In the genomic region with DNA sequence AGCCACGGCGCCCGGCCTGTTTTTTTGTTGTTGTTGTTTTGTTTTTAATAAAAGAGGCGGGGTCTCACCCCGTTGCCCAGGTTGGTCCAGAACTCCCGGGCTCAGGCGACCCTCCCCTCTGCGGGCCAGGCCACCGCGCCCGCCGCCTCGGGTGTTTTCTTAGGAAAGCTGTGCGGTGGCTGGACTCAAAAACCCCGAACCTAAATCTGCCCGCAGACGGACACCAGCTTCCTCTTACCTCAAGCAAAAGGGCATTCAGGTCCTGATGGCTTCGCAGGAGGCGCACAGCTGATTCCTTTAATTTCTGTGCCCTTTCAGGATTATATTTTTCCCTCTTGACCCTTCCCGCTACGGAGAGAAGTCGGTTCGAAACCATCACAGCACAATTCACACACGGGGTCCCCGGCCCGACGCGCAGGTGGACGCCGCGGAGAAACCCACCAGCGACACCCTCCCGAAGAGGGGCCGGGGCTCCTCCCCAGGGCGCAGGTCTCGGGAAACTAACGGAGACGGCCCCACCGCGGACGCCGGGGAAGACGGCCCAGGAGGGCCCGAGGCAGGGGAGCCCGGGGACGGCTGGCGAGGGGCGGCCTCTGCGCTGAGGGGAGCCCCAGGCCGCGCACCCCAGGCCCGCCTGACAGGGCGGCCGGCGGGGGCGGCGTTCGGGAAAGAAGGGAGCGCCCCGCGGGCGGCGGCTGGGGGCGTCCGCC, we compare ENCODE assay signal across 8 cellular contexts. TPM values are rescaled to one million over a fixed set of nuclear protein-coding genes. Genes with fewer than 3 reads are reported as not detected.
DNase-seq lines count a peak whose midpoint lies in the region; ATAC-seq and TF ChIP-seq lines count a peak whose summit lies in the region.

No MANE protein-coding gene starts in this region.

- H3K27me3 ChIP-seq in AG04450 (ENCODE audit: control insufficient read depth, insufficient read depth, low read length) (no peaks in the 10 kb centered on the region), esophagus squamous epithelium (peaks cover 0 to 8% (median 0%) of the 10 kb centered on the region in 4 donors)

- peaks cover 10% of the 10 kb centered on the region; the same call in 1 of the 2 replicates for H3K9me3 ChIP-seq in AG04450 (ENCODE audit: control insufficient read depth, insufficient read depth, low read length)
- H3K9me3 ChIP-seq in esophagus squamous epithelium: no peaks in the 10 kb centered on the region

- H3K4me1 ChIP-seq in esophagus squamous epithelium: peaks cover 11 to 16% (median 16%) of the 10 kb centered on the region in 3 donors

- CTCF ChIA-PET in AG04450 (lab: Charles Lee): no interaction called here

- TF ChIP-seq CTCF in AG04450 (IDR thresholded peaks at IDR 0.05; ENCODE audit: low read depth, low read length) (no peak), esophagus squamous epithelium (IDR thresholded peaks at IDR 0.05) (no peak), retinal pigment epithelial cell (conservative IDR thresholded peaks at IDR 0.05; ENCODE audit: low read depth, low read length) (no peak)

- TF ChIP-seq POLR2A in esophagus squamous epithelium (IDR thresholded peaks at IDR 0.05): no peak

- H3K4me3 ChIP-seq in AG04450 (ENCODE audit: low read depth, low read length) (peak overlapping the region; percentile 73), esophagus squamous epithelium (peak overlapping the region; percentile 62 to 86 (median 74)), retinal pigment epithelial cell (ENCODE audit: low read length) (peak overlapping the region; percentile 69)

- POLR2A ChIA-PET in AG04450 (lab: Yijun Ruan, JAX): no interaction called here

- ATAC-seq in GM18517 (IDR thresholded peaks at IDR 0.05; ENCODE audit: unreplicated experiment) (peak; percentile 30), HG03066 (IDR thresholded peaks at IDR 0.05; ENCODE audit: low read depth, unreplicated experiment) (peak; percentile 23), SK-N-SH treated with all-trans-retinoic acid at 6 μM for 48 hours (peak; percentile 2; the same call in 2 of the 3 replicates), sciatic nerve (no peak)

- intact Hi-C loops in esophagus squamous epithelium (cut with DNase I) (no loop called here), sciatic nerve (cut with DNase I) (no loop called here)

- 1 to 7% methylated on average over 5 to 14 of the region's 65 CpGs for WGBS in esophagus squamous epithelium, 2 donors

- DNase-seq in AG04450 (ENCODE audit: low read depth, low spot score): no peak
- no peak for DNase-seq in esophagus squamous epithelium (lab: John Stamatoyannopoulos, UW)
- DNase-seq in retinal pigment epithelial cell (ENCODE audit: low read depth): no peak
- DNase-seq in sciatic nerve (ENCODE audit: low spot score): no peak
- no peak for DNase-seq in LoVo (ENCODE audit: low spot score)

- H3K27ac ChIP-seq in AG04450 (ENCODE audit: low read depth, low read length) (no peak overlapping the region), esophagus squamous epithelium (peak overlapping the region; percentile 84 to 94 (median 90))

- no peaks in the 10 kb centered on the region for H3K36me3 ChIP-seq in esophagus squamous epithelium

TF ChIP-seq in SK-N-SH treated with all-trans-retinoic acid at 6 μM for 48 hours, 23 proteins besides CTCF, POLR2A, EP300 and RAD21 (continues in another document):
- TF ChIP-seq, protein P1, sequence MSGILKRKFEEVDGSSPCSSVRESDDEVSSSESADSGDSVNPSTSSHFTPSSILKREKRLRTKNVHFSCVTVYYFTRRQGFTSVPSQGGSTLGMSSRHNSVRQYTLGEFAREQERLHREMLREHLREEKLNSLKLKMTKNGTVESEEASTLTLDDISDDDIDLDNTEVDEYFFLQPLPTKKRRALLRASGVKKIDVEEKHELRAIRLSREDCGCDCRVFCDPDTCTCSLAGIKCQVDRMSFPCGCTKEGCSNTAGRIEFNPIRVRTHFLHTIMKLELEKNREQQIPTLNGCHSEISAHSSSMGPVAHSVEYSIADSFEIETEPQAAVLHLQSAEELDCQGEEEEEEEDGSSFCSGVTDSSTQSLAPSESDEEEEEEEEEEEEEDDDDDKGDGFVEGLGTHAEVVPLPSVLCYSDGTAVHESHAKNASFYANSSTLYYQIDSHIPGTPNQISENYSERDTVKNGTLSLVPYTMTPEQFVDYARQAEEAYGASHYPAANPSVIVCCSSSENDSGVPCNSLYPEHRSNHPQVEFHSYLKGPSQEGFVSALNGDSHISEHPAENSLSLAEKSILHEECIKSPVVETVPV (CRISPR knock-in tag; IDR thresholded peaks at IDR 0.05): no peak
- TF ChIP-seq ZC3H10 (CRISPR knock-in tag; IDR thresholded peaks at IDR 0.05) (no peak), TOX (CRISPR knock-in tag; IDR thresholded peaks at IDR 0.05; ENCODE audit: borderline replicate concordance) (no peak), RARB (CRISPR knock-in tag; IDR thresholded peaks at IDR 0.05) (no peak), GLIS3 (CRISPR knock-in tag; IDR thresholded peaks at IDR 0.05) (no peak), ZFP3 (CRISPR knock-in tag; IDR thresholded peaks at IDR 0.05) (no peak), ZNF565 (CRISPR knock-in tag; conservative IDR thresholded peaks at IDR 0.05; ENCODE audit: low read depth) (no peak), ZFP30 (CRISPR knock-in tag; IDR thresholded peaks at IDR 0.05) (no peak), ISL1 (CRISPR knock-in tag; IDR thresholded peaks at IDR 0.05) (no peak), ESRRG (CRISPR knock-in tag; IDR thresholded peaks at IDR 0.05) (no peak), ZNF70 (CRISPR knock-in tag; IDR thresholded peaks at IDR 0.05) (no peak), BACH2 (CRISPR knock-in tag; IDR thresholded peaks at IDR 0.05; ENCODE audit: borderline replicate concordance) (no peak), SNAI2 (CRISPR knock-in tag; IDR thresholded peaks at IDR 0.05) (no peak), CSDC2 (CRISPR knock-in tag; IDR thresholded peaks at IDR 0.05) (no peak)
- TF ChIP-seq, protein P2, sequence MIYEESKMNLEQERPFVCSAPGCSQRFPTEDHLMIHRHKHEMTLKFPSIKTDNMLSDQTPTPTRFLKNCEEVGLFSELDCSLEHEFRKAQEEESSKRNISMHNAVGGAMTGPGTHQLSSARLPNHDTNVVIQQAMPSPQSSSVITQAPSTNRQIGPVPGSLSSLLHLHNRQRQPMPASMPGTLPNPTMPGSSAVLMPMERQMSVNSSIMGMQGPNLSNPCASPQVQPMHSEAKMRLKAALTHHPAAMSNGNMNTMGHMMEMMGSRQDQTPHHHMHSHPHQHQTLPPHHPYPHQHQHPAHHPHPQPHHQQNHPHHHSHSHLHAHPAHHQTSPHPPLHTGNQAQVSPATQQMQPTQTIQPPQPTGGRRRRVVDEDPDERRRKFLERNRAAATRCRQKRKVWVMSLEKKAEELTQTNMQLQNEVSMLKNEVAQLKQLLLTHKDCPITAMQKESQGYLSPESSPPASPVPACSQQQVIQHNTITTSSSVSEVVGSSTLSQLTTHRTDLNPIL (CRISPR knock-in tag; IDR thresholded peaks at IDR 0.05; ENCODE audit: low read depth): no peak
- TF ChIP-seq, protein P3, sequence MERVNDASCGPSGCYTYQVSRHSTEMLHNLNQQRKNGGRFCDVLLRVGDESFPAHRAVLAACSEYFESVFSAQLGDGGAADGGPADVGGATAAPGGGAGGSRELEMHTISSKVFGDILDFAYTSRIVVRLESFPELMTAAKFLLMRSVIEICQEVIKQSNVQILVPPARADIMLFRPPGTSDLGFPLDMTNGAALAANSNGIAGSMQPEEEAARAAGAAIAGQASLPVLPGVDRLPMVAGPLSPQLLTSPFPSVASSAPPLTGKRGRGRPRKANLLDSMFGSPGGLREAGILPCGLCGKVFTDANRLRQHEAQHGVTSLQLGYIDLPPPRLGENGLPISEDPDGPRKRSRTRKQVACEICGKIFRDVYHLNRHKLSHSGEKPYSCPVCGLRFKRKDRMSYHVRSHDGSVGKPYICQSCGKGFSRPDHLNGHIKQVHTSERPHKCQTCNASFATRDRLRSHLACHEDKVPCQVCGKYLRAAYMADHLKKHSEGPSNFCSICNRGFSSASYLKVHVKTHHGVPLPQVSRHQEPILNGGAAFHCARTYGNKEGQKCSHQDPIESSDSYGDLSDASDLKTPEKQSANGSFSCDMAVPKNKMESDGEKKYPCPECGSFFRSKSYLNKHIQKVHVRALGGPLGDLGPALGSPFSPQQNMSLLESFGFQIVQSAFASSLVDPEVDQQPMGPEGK (CRISPR knock-in tag; IDR thresholded peaks at IDR 0.05; ENCODE audit: borderline replicate concordance): no peak
- TF ChIP-seq, protein P4, sequence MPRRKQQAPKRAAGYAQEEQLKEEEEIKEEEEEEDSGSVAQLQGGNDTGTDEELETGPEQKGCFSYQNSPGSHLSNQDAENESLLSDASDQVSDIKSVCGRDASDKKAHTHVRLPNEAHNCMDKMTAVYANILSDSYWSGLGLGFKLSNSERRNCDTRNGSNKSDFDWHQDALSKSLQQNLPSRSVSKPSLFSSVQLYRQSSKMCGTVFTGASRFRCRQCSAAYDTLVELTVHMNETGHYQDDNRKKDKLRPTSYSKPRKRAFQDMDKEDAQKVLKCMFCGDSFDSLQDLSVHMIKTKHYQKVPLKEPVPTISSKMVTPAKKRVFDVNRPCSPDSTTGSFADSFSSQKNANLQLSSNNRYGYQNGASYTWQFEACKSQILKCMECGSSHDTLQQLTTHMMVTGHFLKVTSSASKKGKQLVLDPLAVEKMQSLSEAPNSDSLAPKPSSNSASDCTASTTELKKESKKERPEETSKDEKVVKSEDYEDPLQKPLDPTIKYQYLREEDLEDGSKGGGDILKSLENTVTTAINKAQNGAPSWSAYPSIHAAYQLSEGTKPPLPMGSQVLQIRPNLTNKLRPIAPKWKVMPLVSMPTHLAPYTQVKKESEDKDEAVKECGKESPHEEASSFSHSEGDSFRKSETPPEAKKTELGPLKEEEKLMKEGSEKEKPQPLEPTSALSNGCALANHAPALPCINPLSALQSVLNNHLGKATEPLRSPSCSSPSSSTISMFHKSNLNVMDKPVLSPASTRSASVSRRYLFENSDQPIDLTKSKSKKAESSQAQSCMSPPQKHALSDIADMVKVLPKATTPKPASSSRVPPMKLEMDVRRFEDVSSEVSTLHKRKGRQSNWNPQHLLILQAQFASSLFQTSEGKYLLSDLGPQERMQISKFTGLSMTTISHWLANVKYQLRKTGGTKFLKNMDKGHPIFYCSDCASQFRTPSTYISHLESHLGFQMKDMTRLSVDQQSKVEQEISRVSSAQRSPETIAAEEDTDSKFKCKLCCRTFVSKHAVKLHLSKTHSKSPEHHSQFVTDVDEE (CRISPR knock-in tag; IDR thresholded peaks at IDR 0.05): no peak

RNA-seq across cellular contexts. Expression of a gene that starts 0.7 kb away (rescaled TPM):
- 6.9 and 7.3 TPM in 2 replicates for polyA plus RNA-seq in AG04450 (2011; rRNA removed)
- polyA minus RNA-seq in AG04450 (2011; rRNA and poly(A)+ RNA removed): 16.1 and 17.5 TPM in 2 replicates
- 10 to 100 TPM in 1 of 4 donors, 1 to 10 TPM in 3; 3.8 to 29.0 (median 6.8) TPM for total RNA-seq in esophagus squamous epithelium
- total RNA-seq in sciatic nerve: 5.3 TPM

RNA-seq across cellular contexts. Expression of a gene that starts 12.5 kb away (rescaled TPM):
- 1.5 and 2.5 TPM in 2 replicates for polyA plus RNA-seq in AG04450 (2011; rRNA removed)
- 2.0 and 2.8 TPM in 2 replicates for polyA minus RNA-seq in AG04450 (2011; rRNA and poly(A)+ RNA removed)
- total RNA-seq in esophagus squamous epithelium (1 to 10 TPM; 3.4 to 9.6 (median 4.3) TPM), sciatic nerve (3.2 TPM)

RNA-seq across cellular contexts. Expression of a gene that starts 57.6 kb away (rescaled TPM):
- 132 and 156 TPM in 2 replicates for polyA plus RNA-seq in AG04450 (2011; rRNA removed)
- 89.4 and 124 TPM in 2 replicates for polyA minus RNA-seq in AG04450 (2011; rRNA and poly(A)+ RNA removed)
- total RNA-seq in esophagus squamous epithelium (100 to 1,000 TPM in 2 of 4 donors, 10 to 100 TPM in 2; 79.7 to 124 (median 101) TPM), sciatic nerve (206 TPM)
